ENCODE assay signal across 8 cellular contexts in the genomic region with DNA sequence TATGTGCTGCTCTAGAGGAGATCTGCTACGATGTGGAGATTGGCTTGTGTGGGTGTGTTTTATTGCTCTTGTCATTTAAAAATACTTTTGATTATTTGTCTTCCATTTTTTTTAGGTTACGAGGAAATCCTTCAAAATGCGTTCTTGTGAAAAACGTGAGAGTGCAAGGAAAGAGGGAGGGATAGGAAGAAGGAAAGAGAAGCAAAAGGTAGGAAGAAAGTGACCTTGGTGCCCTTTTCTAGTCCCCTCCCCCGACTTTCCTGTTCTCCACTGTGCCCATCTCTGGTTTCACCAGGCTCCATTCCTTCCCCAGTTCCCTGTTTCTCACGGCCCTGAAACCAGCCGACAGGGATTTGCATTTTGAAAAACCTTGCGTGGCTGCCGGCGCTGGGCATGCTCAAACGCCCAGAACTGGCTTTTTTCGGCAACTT. TPM values are rescaled to one million over a fixed set of nuclear protein-coding genes. Genes with fewer than 3 reads are reported as not detected.
DNase-seq lines count a peak whose midpoint lies in the region; ATAC-seq and TF ChIP-seq lines count a peak whose summit lies in the region.

No MANE protein-coding gene starts in this region.

- H3K36me3 Mint-ChIP-seq in activated CD8-positive, alpha-beta T cell treated with anti-CD3 and anti-CD28 coated beads for 36 hours (ENCODE audit: low read depth): no peaks in the 10 kb centered on the region
- no peaks in the 10 kb centered on the region for H3K36me3 Mint-ChIP-seq in activated T-helper 17 cell treated with anti-CD3 and anti-CD28 coated beads, Interleukin-2, amount 50 U/mL, for 72 hours (ENCODE audit: low read depth)

- POLR2A ChIA-PET in activated CD8-positive, alpha-beta T cell treated with anti-CD3 and anti-CD28 coated beads for 36 hours (lab: Charles Lee): no interaction called here

- H3K4me3 ChIP-seq in H7 (ENCODE audit: insufficient read depth, low read depth, low read length) (peak overlapping the region; percentile 70), iPS DF 6.9 (ENCODE audit: low read length) (peak overlapping the region; percentile 72), skeletal muscle cell (ENCODE audit: low read depth, low read length) (peak overlapping the region; percentile 87)

- H3K9me3 Mint-ChIP-seq in activated CD8-positive, alpha-beta T cell treated with anti-CD3 and anti-CD28 coated beads for 36 hours: no peaks in the 10 kb centered on the region
- peaks cover 12% of the 10 kb centered on the region for H3K9me3 Mint-ChIP-seq in activated T-helper 17 cell treated with anti-CD3 and anti-CD28 coated beads, Interleukin-2, amount 50 U/mL, for 72 hours

- H3K27ac ChIP-seq in iPS DF 6.9 (ENCODE audit: low read length): no peak overlapping the region

- peak overlapping the region; percentile 69 for H3K4me3 Mint-ChIP-seq in activated CD8-positive, alpha-beta T cell treated with anti-CD3 and anti-CD28 coated beads for 36 hours
- H3K4me3 Mint-ChIP-seq in activated T-helper 17 cell treated with anti-CD3 and anti-CD28 coated beads, Interleukin-2, amount 50 U/mL, for 72 hours: no peak overlapping the region

- CTCF ChIA-PET in activated CD8-positive, alpha-beta T cell treated with anti-CD3 and anti-CD28 coated beads for 36 hours (lab: Charles Lee): interaction anchor here (1.0 to 1.5 kb wide), 3 partner anchors 108 to 258 kb away, joined by 3 to 4 read pairs (median 3); no protein-coding TSS in a partner anchor

- no peak for TF ChIP-seq CTCF in activated CD8-positive, alpha-beta T cell treated with anti-CD3 and anti-CD28 coated beads for 36 hours (IDR thresholded peaks at IDR 0.05)

- H3K4me1 ChIP-seq in iPS DF 6.9 (ENCODE audit: control insufficient read depth, insufficient read depth, low read length): peaks cover under 1% of the 10 kb centered on the region; the same call in 1 of the 2 replicates

- H3K36me3 ChIP-seq in H7 (replicated peaks; ENCODE audit: control insufficient read depth, insufficient read depth, low read length) (no peaks in the 10 kb centered on the region), iPS DF 6.9 (ENCODE audit: control insufficient read depth, insufficient read depth, low read length) (no peaks in the 10 kb centered on the region)

- H3K27me3 Mint-ChIP-seq in activated CD8-positive, alpha-beta T cell treated with anti-CD3 and anti-CD28 coated beads for 36 hours: peaks cover 36% of the 10 kb centered on the region
- H3K27me3 Mint-ChIP-seq in activated T-helper 17 cell treated with anti-CD3 and anti-CD28 coated beads, Interleukin-2, amount 50 U/mL, for 72 hours: peaks cover 35% of the 10 kb centered on the region

- peaks cover 28% of the 10 kb centered on the region for H3K4me1 Mint-ChIP-seq in activated CD8-positive, alpha-beta T cell treated with anti-CD3 and anti-CD28 coated beads for 36 hours (ENCODE audit: low read depth)
- H3K4me1 Mint-ChIP-seq in activated T-helper 17 cell treated with anti-CD3 and anti-CD28 coated beads, Interleukin-2, amount 50 U/mL, for 72 hours: peaks cover 5% of the 10 kb centered on the region

- DNase-seq in H7: no peak
- no peak for DNase-seq in activated CD8-positive, alpha-beta T cell treated with anti-CD3 and anti-CD28 coated beads for 36 hours
- DNase-seq in iPS DF 6.9 (ENCODE audit: low read depth, low spot score): no peak
- no peak for DNase-seq in skeletal muscle cell (ENCODE audit: low read depth)
- DNase-seq in HCEC 1CT: no peak
- no peak for DNase-seq in NCI-H446 (lab: John Stamatoyannopoulos, UW)

- peak overlapping the region; percentile 33 for H3K27ac Mint-ChIP-seq in activated CD8-positive, alpha-beta T cell treated with anti-CD3 and anti-CD28 coated beads for 36 hours
- H3K27ac Mint-ChIP-seq in activated T-helper 17 cell treated with anti-CD3 and anti-CD28 coated beads, Interleukin-2, amount 50 U/mL, for 72 hours: no peak overlapping the region

- intact Hi-C loops in activated CD8-positive, alpha-beta T cell treated with anti-CD3 and anti-CD28 coated beads for 36 hours (cut with micrococcal nuclease): loop anchor here (10.0 kb wide), 1 partner anchor 261 kb away; no protein-coding TSS in a partner anchor

- peaks cover 10% of the 10 kb centered on the region; the same call in 1 of the 2 replicates for H3K27me3 ChIP-seq in H7 (ENCODE audit: control insufficient read depth, insufficient read depth, low read length)
- no peaks in the 10 kb centered on the region; the same call in 1 of the 2 replicates for H3K27me3 ChIP-seq in iPS DF 6.9 (ENCODE audit: control insufficient read depth, insufficient read depth, low read length)

- H3K9me3 ChIP-seq in iPS DF 6.9 (ENCODE audit: control insufficient read depth, insufficient read depth, low read length): no peaks in the 10 kb centered on the region

- no CpG with 5 or more reads among the region's 12 CpGs for WGBS in iPS DF 6.9 (ENCODE audit: insufficient coverage, insufficient read length)

- ATAC-seq in activated CD8-positive, alpha-beta T cell treated with anti-CD3 and anti-CD28 coated beads for 36 hours: no peak
- no peak for ATAC-seq in HG03457 (IDR thresholded peaks at IDR 0.05; ENCODE audit: unreplicated experiment)
- no peak for ATAC-seq in activated T-helper 17 cell treated with anti-CD3 and anti-CD28 coated beads, Interleukin-2, amount 50 U/mL, for 72 hours (replicated peaks)

RNA-seq across cellular contexts. Expression of a gene that starts 0.5 kb away (rescaled TPM):
- total RNA-seq in H7 (2014; rRNA removed; shearing (Covaris generic)): 19.4 and 35.3 TPM in 2 replicates
- 1 to 10 TPM; 1.7 to 2.8 TPM for total RNA-seq in activated CD8-positive, alpha-beta T cell treated with anti-CD3 and anti-CD28 coated beads for 36 hours
- not detected for total RNA-seq in activated T-helper 17 cell treated with anti-CD3 and anti-CD28 coated beads, Interleukin-2, amount 50 U/mL, for 72 hours
